Comparison of ENCODE assay signal across 9 cellular contexts in genomic region chr3:112734718-112735350, GRCh38.
DNase-seq lines count a peak whose midpoint lies in the region; ATAC-seq and TF ChIP-seq lines count a peak whose summit lies in the region.
"Had no signal": no experiment of that assay in that cellular context is flagged by ENCODE, and none has a peak within 500 bp of the region (broad histone marks: within the 10 kb centered on the region; RNA-seq: fewer than 3 reads in every experiment).

No MANE protein-coding gene starts in this region.

- H3K9me3 Mint-ChIP-seq in glutamatergic neuron (ENCODE audit: unreplicated experiment), result no peaks in the 10 kb centered on the region

- no peaks in the 10 kb centered on the region for H3K9me3 ChIP-seq in SJCRH30 (replicated peaks)
- H3K9me3 ChIP-seq: BLaER1 treated with 17β-estradiol and CSF1 and Interleukin-3, amounts not matched to agents 10 nM and 100 nM had no signal

- H3K27ac Mint-ChIP-seq in glutamatergic neuron (ENCODE audit: unreplicated experiment), result no peak overlapping the region

- no peak overlapping the region for H3K27ac ChIP-seq in SJCRH30
- H3K27ac ChIP-seq: BLaER1 treated with 17β-estradiol and CSF1 and Interleukin-3, amounts not matched to agents 10 nM and 100 nM had no signal

- no peaks in the 10 kb centered on the region for H3K4me1 ChIP-seq in SJCRH30

- no peak for ATAC-seq in GM19023 (IDR thresholded peaks at IDR 0.05; ENCODE audit: unreplicated experiment)

- no peak overlapping the region for H3K4me3 ChIP-seq in SJCRH30
- H3K4me3 ChIP-seq: BLaER1 treated with 17β-estradiol and CSF1 and Interleukin-3, amounts not matched to agents 10 nM and 100 nM had no signal

- H3K36me3 Mint-ChIP-seq in glutamatergic neuron (ENCODE audit: unreplicated experiment), result no peaks in the 10 kb centered on the region

- TF ChIP-seq CTCF in LNCAP (IDR thresholded peaks at IDR 0.05), result peak; percentile 73
- peak; percentile 88 for TF ChIP-seq CTCF in glutamatergic neuron (IDR thresholded peaks at IDR 0.05; ENCODE audit: partially characterized antibody, unreplicated experiment)

- H3K4me3 Mint-ChIP-seq in glutamatergic neuron (ENCODE audit: unreplicated experiment), result no peak overlapping the region

- peaks cover 2% of the 10 kb centered on the region for H3K27me3 Mint-ChIP-seq in glutamatergic neuron (ENCODE audit: unreplicated experiment)

- H3K4me1 Mint-ChIP-seq in glutamatergic neuron (ENCODE audit: low read depth, unreplicated experiment), result peaks cover 13% of the 10 kb centered on the region

- no peaks in the 10 kb centered on the region for H3K27me3 ChIP-seq in SJCRH30
- H3K27me3 ChIP-seq: BLaER1 treated with 17β-estradiol and CSF1 and Interleukin-3, amounts not matched to agents 10 nM and 100 nM had no signal

- no peaks in the 10 kb centered on the region for H3K36me3 ChIP-seq in SJCRH30
- H3K36me3 ChIP-seq: BLaER1 treated with 17β-estradiol and CSF1 and Interleukin-3, amounts not matched to agents 10 nM and 100 nM had no signal

- DNase-seq in NCI-H2081 (lab: John Stamatoyannopoulos, UW), result peak; percentile 66
- DNase-seq in NCI-H2081 treated with DMSO at 0.1 percent for 48 hours (lab: John Stamatoyannopoulos, UW), result no peak
- peak; percentile 74 to 91 for DNase-seq in SJCRH30
- peak; percentile 34 for DNase-seq in activated T-helper 9 cell treated with anti-CD3 and anti-CD28 coated beads, Interleukin-2, amount 50 U/mL, for 16 hours (ENCODE audit: low read depth)
- DNase-seq in glutamatergic neuron, result peak; percentile 68
- DNase-seq in retina, result peak; percentile 51
